Comparison of ENCODE assay signal across 14 cellular contexts in genomic region chr7:27123021-27123476, GRCh38. TPM values are rescaled to one million over a fixed set of nuclear protein-coding genes. Genes with fewer than 3 reads are reported as not detected.
DNase-seq lines count a peak whose midpoint lies in the region; ATAC-seq, FAIRE-seq and TF ChIP-seq lines count a peak whose summit lies in the region.
"Had no signal": no experiment of that assay in that cellular context is flagged by ENCODE, and none has a peak within 500 bp of the region (broad histone marks: within the 10 kb centered on the region; RNA-seq: fewer than 3 reads in every experiment).

No MANE protein-coding gene starts in this region.

- no peaks in the 10 kb centered on the region for H3K9me3 ChIP-seq in A549
- no peaks in the 10 kb centered on the region for H3K9me3 ChIP-seq in SJCRH30 (replicated peaks)
- H3K9me3 ChIP-seq in mucosa of stomach (ENCODE audit: control insufficient read depth, low read length) = no peaks in the 10 kb centered on the region
- H3K9me3 ChIP-seq: SK-N-SH had no signal

- TF ChIP-seq CTCF in A549 (IDR thresholded peaks at IDR 0.05) = no peak

- 54% methylated on average over 14 of the region's 14 CpGs for WGBS in A549 (ENCODE audit: missing lambda C conversion rate)

- no peak for DNase-seq in A549 (ENCODE audit: low read depth in 1 of 2, low spot score in 1 of 2)
- DNase-seq in SJCRH30 = peak; percentile 54 to 77
- no peak for DNase-seq in GM12892 (ENCODE audit: insufficient read length)
- no peak for DNase-seq in Right ventricle myocardium inferior (ENCODE audit: missing footprints)
- DNase-seq: activated B cell treated with CpG ODN at 0.5 μM for 24 hours, KG1, NCI-H748 treated with DMSO at 0.1 percent for 48 hours, SK-N-SH had no signal

- no peak for TF ChIP-seq EP300 in A549 (IDR thresholded peaks at IDR 0.05)

- H3K4me1 ChIP-seq in A549 (peaks cover 42% of the 10 kb centered on the region), SJCRH30 (peaks cover 8% of the 10 kb centered on the region), mucosa of stomach (ENCODE audit: control insufficient read depth, insufficient read depth, low read length) (peaks cover 53% of the 10 kb centered on the region)

- H3K27me3 ChIP-seq in SJCRH30 (no peaks in the 10 kb centered on the region), mucosa of stomach (ENCODE audit: control insufficient read depth, insufficient read depth, low read length) (no peaks in the 10 kb centered on the region)

- H3K36me3 ChIP-seq in SJCRH30 (no peaks in the 10 kb centered on the region), mucosa of stomach (ENCODE audit: control insufficient read depth, insufficient read depth, low read length) (no peaks in the 10 kb centered on the region)

- H3K4me3 ChIP-seq in A549 (peak overlapping the region; percentile 57), SJCRH30 (no peak overlapping the region), mucosa of stomach (ENCODE audit: low read length) (peak overlapping the region; percentile 34)

- ATAC-seq in A549 (peak; percentile 27 to 37; a peak in 3 of 6 replicates), esophagus mucosa (peak; percentile 18), GM18498 (IDR thresholded peaks at IDR 0.05; ENCODE audit: unreplicated experiment) (no peak), Right ventricle myocardium inferior (no peak), GM21528 (IDR thresholded peaks at IDR 0.05; ENCODE audit: low FRiP score, unreplicated experiment) (no peak)

- POLR2A ChIA-PET in A549 (lab: Yijun Ruan, JAX) = interaction anchor here (0.8 to 1.9 kb wide), 5 partner anchors 8 to 259 kb away, joined by 3 to 9 read pairs (median 5); partner anchors contain the start of genes HOXA4, HOXA5 and SKAP2

- CTCF ChIA-PET in A549 (lab: Yijun Ruan, JAX) = interaction anchor here (0.5 to 2.6 kb wide), 4 partner anchors 9 to 462 kb away, joined by 3 to 6 read pairs (median 3); partner anchors contain the start of gene HOXA5

- no peak for TF ChIP-seq RAD21 in A549 (conservative IDR thresholded peaks at IDR 0.05 in 1 of 2, IDR thresholded peaks at IDR 0.05 in 1 of 2)

- H3K27ac ChIP-seq in A549 (peak overlapping the region; percentile 89 to 90), SJCRH30 (peak overlapping the region; percentile 6; the same call in 1 of the 2 replicates)
- H3K27ac ChIP-seq: epithelial cell of prostate had no signal

- peak overlapping the region; percentile 85 for H3K4me2 ChIP-seq in A549
- H3K4me2 ChIP-seq: SK-N-SH had no signal

- no peak for TF ChIP-seq POLR2A in A549 (IDR thresholded peaks at IDR 0.05; ENCODE audit: low read length)
- TF ChIP-seq POLR2A in GM12892 (IDR thresholded peaks at IDR 0.05; ENCODE audit: low read depth, low read length) = no peak

- H3K9ac ChIP-seq in mucosa of stomach (ENCODE audit: low read length) = peak overlapping the region; percentile 73
- H3K9ac ChIP-seq: SK-N-SH had no signal

- intact Hi-C loops in Right ventricle myocardium inferior (cut with DNase I) = no loop called here

- FAIRE-seq in A549 (lab: Jason Lieb, UNC) (no peak), GM12892 (lab: Jason Lieb, UNC) (no peak)

TF ChIP-seq in A549, 52 proteins besides CTCF, POLR2A, EP300 and RAD21:
- no peak for TF ChIP-seq PHF8 (IDR thresholded peaks at IDR 0.05; ENCODE audit: borderline replicate concordance, low read depth)
- peak; percentile 65 to 90; a peak in 3 of 4 replicates for TF ChIP-seq CEBPB (IDR thresholded peaks at IDR 0.05)
TF ChIP-seq in A549: peak in this region for 1.

RNA-seq across cellular contexts. Expression of gene HOXA4, which starts 7.5 kb away (rescaled TPM):
- polyA plus RNA-seq in A549 (2011; rRNA removed) = 2.6 and 2.8 TPM in 2 replicates
- polyA plus RNA-seq in A549 (2012; cell fraction: cytosol; rRNA removed) = 3.3 TPM in 2 replicates
- polyA plus RNA-seq in A549 (2012; cell fraction: nucleus; rRNA removed) = 1.7 and 3.5 TPM in 2 replicates
- polyA plus RNA-seq in A549 (2017; fragmentation: RNase III; extraction: RNeasy Plus Mini Kit Qiagen cat#74134 plus additional on column Dnase treatment) = 2.1 to 3.0 TPM (median 2.3 TPM) in 3 replicates
- polyA minus RNA-seq in A549 (2011; rRNA and poly(A)+ RNA removed) = 1.7 and 1.8 TPM in 2 replicates
- total RNA-seq in SJCRH30 (2014; rRNA removed; shearing (Covaris generic)) = 5.3 and 5.6 TPM in 2 replicates
- total RNA-seq in esophagus mucosa = 5.5 TPM
- polyA plus RNA-seq in GM12892 (2012; ENCODE audit: missing spikeins) = not detected
- total RNA-seq in Right ventricle myocardium inferior = 0.14 TPM
- total RNA-seq: activated T-helper 1 cell treated with anti-CD3 and anti-CD28 coated beads, Interleukin-12 subunit alpha, Interleukin-12 subunit beta, Interleukin-2, Interleukin-4 antibody, amounts not matched to agents 30 ng/mL and 10 ng/mL and 1 ng/mL, durations not matched to agents 14 hours and 24 hours and 36 hours had no signal
- polyA plus RNA-seq: SK-N-SH had no signal

RNA-seq across cellular contexts. Expression of gene HOXA5, which starts 20.4 kb away (rescaled TPM):
- polyA plus RNA-seq in A549 (2011; rRNA removed) = 6.3 and 6.5 TPM in 2 replicates
- polyA plus RNA-seq in A549 (2012; cell fraction: cytosol; rRNA removed) = 4.4 and 5.0 TPM in 2 replicates
- polyA plus RNA-seq in A549 (2012; cell fraction: nucleus; rRNA removed) = 4.4 and 4.9 TPM in 2 replicates
- 2.9 to 4.9 TPM (median 4.0 TPM) in 3 replicates for polyA plus RNA-seq in A549 (2017; fragmentation: RNase III; extraction: RNeasy Plus Mini Kit Qiagen cat#74134 plus additional on column Dnase treatment)
- polyA minus RNA-seq in A549 (2011; rRNA and poly(A)+ RNA removed) = 2.5 and 3.1 TPM in 2 replicates
- 10.4 and 11.9 TPM in 2 replicates for total RNA-seq in SJCRH30 (2014; rRNA removed; shearing (Covaris generic))
- 5.6 TPM for total RNA-seq in esophagus mucosa
- not detected for polyA plus RNA-seq in GM12892 (2012; ENCODE audit: missing spikeins)
- not detected for total RNA-seq in Right ventricle myocardium inferior
- total RNA-seq: activated B cell treated with CpG ODN at 0.5 μM for 24 hours; activated T-helper 1 cell treated with anti-CD3 and anti-CD28 coated beads, Interleukin-12 subunit alpha, Interleukin-12 subunit beta, Interleukin-2, Interleukin-4 antibody, amounts not matched to agents 30 ng/mL and 10 ng/mL and 1 ng/mL, durations not matched to agents 14 hours and 24 hours and 36 hours had no signal
- polyA plus RNA-seq: SK-N-SH had no signal

RNA-seq across cellular contexts. Expression of gene HOXA2, which starts 20.6 kb away (rescaled TPM):
- 2.1 and 2.4 TPM in 2 replicates for polyA plus RNA-seq in A549 (2011; rRNA removed)
- polyA plus RNA-seq in A549 (2012; cell fraction: cytosol; rRNA removed) = 1.1 and 1.2 TPM in 2 replicates
- 4.0 and 5.5 TPM in 2 replicates for polyA plus RNA-seq in A549 (2012; cell fraction: nucleus; rRNA removed)
- 1.3 to 1.5 TPM (median 1.4 TPM) in 3 replicates for polyA plus RNA-seq in A549 (2017; fragmentation: RNase III; extraction: RNeasy Plus Mini Kit Qiagen cat#74134 plus additional on column Dnase treatment)
- polyA minus RNA-seq in A549 (2011; rRNA and poly(A)+ RNA removed) = 0.83 TPM in 2 replicates
- 2.8 and 4.2 TPM in 2 replicates for total RNA-seq in SJCRH30 (2014; rRNA removed; shearing (Covaris generic))
- 1.1 TPM for total RNA-seq in esophagus mucosa
- not detected for polyA plus RNA-seq in GM12892 (2012; ENCODE audit: missing spikeins)
- total RNA-seq in Right ventricle myocardium inferior = 0.14 TPM
- total RNA-seq: activated B cell treated with CpG ODN at 0.5 μM for 24 hours; activated T-helper 1 cell treated with anti-CD3 and anti-CD28 coated beads, Interleukin-12 subunit alpha, Interleukin-12 subunit beta, Interleukin-2, Interleukin-4 antibody, amounts not matched to agents 30 ng/mL and 10 ng/mL and 1 ng/mL, durations not matched to agents 14 hours and 24 hours and 36 hours had no signal
- polyA plus RNA-seq: SK-N-SH had no signal

RNA-seq across cellular contexts. Expression of gene HOXA6, which starts 24.5 kb away (rescaled TPM):
- polyA plus RNA-seq in A549 (2011; rRNA removed) (0.78 and 0.90 TPM in 2 replicates), A549 (2017; fragmentation: RNase III; extraction: RNeasy Plus Mini Kit Qiagen cat#74134 plus additional on column Dnase treatment) (1.6 to 2.2 TPM (median 2.1 TPM) in 3 replicates)
- 1.9 and 2.0 TPM in 2 replicates for polyA plus RNA-seq in A549 (2012; cell fraction: cytosol; rRNA removed)
- 2.5 and 3.2 TPM in 2 replicates for polyA plus RNA-seq in A549 (2012; cell fraction: nucleus; rRNA removed)
- polyA minus RNA-seq in A549 (2011; rRNA and poly(A)+ RNA removed) = 0.58 and 2.0 TPM in 2 replicates
- 3.8 and 4.6 TPM in 2 replicates for total RNA-seq in SJCRH30 (2014; rRNA removed; shearing (Covaris generic))
- total RNA-seq in esophagus mucosa (1.7 TPM), Right ventricle myocardium inferior (not detected)
- not detected for polyA plus RNA-seq in GM12892 (2012; ENCODE audit: missing spikeins)
- total RNA-seq: activated B cell treated with CpG ODN at 0.5 μM for 24 hours; activated T-helper 1 cell treated with anti-CD3 and anti-CD28 coated beads, Interleukin-12 subunit alpha, Interleukin-12 subunit beta, Interleukin-2, Interleukin-4 antibody, amounts not matched to agents 30 ng/mL and 10 ng/mL and 1 ng/mL, durations not matched to agents 14 hours and 24 hours and 36 hours had no signal
- polyA plus RNA-seq: SK-N-SH had no signal

RNA-seq across cellular contexts. Expression of gene HOXA1, which starts 27.2 kb away (rescaled TPM):
- 4.8 and 5.0 TPM in 2 replicates for polyA plus RNA-seq in A549 (2011; rRNA removed)
- polyA plus RNA-seq in A549 (2012; cell fraction: cytosol; rRNA removed) = 3.3 and 3.5 TPM in 2 replicates
- polyA plus RNA-seq in A549 (2012; cell fraction: nucleus; rRNA removed) = 2.0 and 2.5 TPM in 2 replicates
- 2.6 to 3.0 TPM (median 2.8 TPM) in 3 replicates for polyA plus RNA-seq in A549 (2017; fragmentation: RNase III; extraction: RNeasy Plus Mini Kit Qiagen cat#74134 plus additional on column Dnase treatment)
- polyA minus RNA-seq in A549 (2011; rRNA and poly(A)+ RNA removed) = 2.5 and 3.2 TPM in 2 replicates
- total RNA-seq in SJCRH30 (2014; rRNA removed; shearing (Covaris generic)) = 6.8 and 7.3 TPM in 2 replicates
- 3.2 TPM for total RNA-seq in esophagus mucosa
- not detected for polyA plus RNA-seq in GM12892 (2012; ENCODE audit: missing spikeins)
- not detected for total RNA-seq in Right ventricle myocardium inferior
- polyA plus RNA-seq: SK-N-SH had no signal

Comparison
In these comparisons a context has a peak if more than half of its experiments do, and no peak if none do; other contexts are left out.
1. ATAC-seq: peak in A549 (2 of 2) and esophagus mucosa (single experiment); none in GM18498 (single experiment), Right ventricle myocardium inferior (single experiment) and GM21528 (single experiment).
2. DNase-seq: peak in SJCRH30 (2 of 2); none in A549 (0 of 2), GM12892 (single experiment) and Right ventricle myocardium inferior (single experiment).